32 cellular contexts compared by ENCODE assay signal in the genomic region with DNA sequence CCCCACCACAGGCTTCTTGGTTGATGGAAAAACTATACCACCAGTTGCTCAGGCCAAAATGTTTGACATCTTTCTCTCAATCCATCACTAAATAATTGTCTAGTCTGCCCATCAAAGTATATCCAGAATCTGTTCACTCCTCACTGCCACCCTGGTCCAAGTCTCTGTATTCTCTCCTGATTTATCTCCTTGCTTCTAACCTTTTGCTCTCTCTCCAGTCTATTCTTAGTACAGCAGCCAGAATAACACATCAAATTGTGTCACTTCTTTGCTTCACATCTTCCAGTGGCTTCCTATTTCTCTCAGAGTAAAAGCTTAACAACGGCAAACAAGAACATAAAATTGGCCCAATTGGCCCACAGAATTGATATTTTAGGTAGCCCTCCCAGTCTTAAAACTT.
"Had no signal": no experiment of that assay in that cellular context is flagged by ENCODE, and none has a peak within 500 bp of the region (broad histone marks: within the 10 kb centered on the region; RNA-seq: fewer than 3 reads in every experiment).

No MANE protein-coding gene starts in this region.

- H3K9me3 ChIP-seq: adrenal gland, body of pancreas, breast epithelium had no signal

- H3K36me3 ChIP-seq: adrenal gland, brain microvascular endothelial cell, breast epithelium had no signal

- ATAC-seq: activated CD8-positive, alpha-beta T cell treated with anti-CD3 and anti-CD28 coated beads for 36 hours; activated naive CD4-positive, alpha-beta T cell treated with anti-CD3 and anti-CD28 coated beads, Interleukin-2, amount 50 U/mL, for 72 hours; activated T-cell treated with anti-CD3 and anti-CD28 coated beads, Interleukin-2, amount 50 U/mL, for 4 hours; activated T-cell treated with anti-CD3 and anti-CD28 coated beads, Interleukin-2, amount 50 U/mL, for 72 hours; activated T-helper 17 cell treated with anti-CD3 and anti-CD28 coated beads, Interleukin-2, amount 50 U/mL, for 72 hours; body of pancreas had no signal

- H3K27me3 ChIP-seq: adrenal gland, body of pancreas, brain microvascular endothelial cell, breast epithelium had no signal

- H3K27ac ChIP-seq: adrenal gland, body of pancreas, brain microvascular endothelial cell, breast epithelium, VCaP had no signal

- H3K4me3 ChIP-seq: adrenal gland, body of pancreas, breast epithelium had no signal

- DNase-seq: activated B cell treated with CpG ODN at 0.5 μM for 24 hours; activated CD4-positive, alpha-beta memory T cell treated with anti-CD3 and anti-CD28 coated beads for 36 hours; activated CD4-positive, alpha-beta T cell treated with anti-CD3 and anti-CD28 coated beads for 4 hours; activated CD4-positive, alpha-beta T cell treated with anti-CD3 and anti-CD28 coated beads, Interleukin-2, amount 10 ng/mL, durations not matched to agents 24 days and 14 days; activated CD4-positive, alpha-beta T cell treated with anti-CD3 and anti-CD28 coated beads, Interleukin-2, amount 50 U/mL, for 1 hour; activated CD4-positive, alpha-beta T cell treated with anti-CD3 and anti-CD28 coated beads, Interleukin-2, amount 50 U/mL, for 4 hours; activated CD4-positive, CD25-positive, alpha-beta regulatory T cell treated with anti-CD3 and anti-CD28 coated beads, Interleukin-2, amount 50 U/mL, for 72 hours; activated CD8-positive, alpha-beta memory T cell treated with anti-CD3 and anti-CD28 coated beads, Interleukin-2, amount 50 U/mL, for 4 hours; activated CD8-positive, alpha-beta T cell treated with anti-CD3 and anti-CD28 coated beads for 36 hours; activated effector memory CD4-positive, alpha-beta T cell treated with anti-CD3 and anti-CD28 coated beads, Interleukin-2, amount 50 U/mL, for 16 hours; activated gamma-delta T cell treated with Interleukin-2 at 50 U/mL for 16 hours; activated naive CD4-positive, alpha-beta T cell; activated naive CD4-positive, alpha-beta T cell treated with anti-CD3 and anti-CD28 coated beads for 36 hours; activated naive CD4-positive, alpha-beta T cell treated with anti-CD3 and anti-CD28 coated beads, Interleukin-2, amount 50 U/mL, for 16 hours; activated naive CD8-positive, alpha-beta T cell treated with anti-CD3 and anti-CD28 coated beads for 36 hours; activated T-cell treated with anti-CD3 and anti-CD28 coated beads for 4 hours; activated T-cell treated with anti-CD3 and anti-CD28 coated beads, Interleukin-2, amount 50 U/mL, for 1 hour; activated T-cell treated with anti-CD3 and anti-CD28 coated beads, Interleukin-2, amount 50 U/mL, for 4 hours; activated T-cell treated with anti-CD3 and anti-CD28 coated beads, Interleukin-2, amount 50 U/mL, for 72 hours; adrenal gland; amniotic stem cell; aorta; body of pancreas; brain microvascular endothelial cell; cerebellar nuclear complex; T-helper 1 cell; T-helper 2 cell; T-helper 9 cell had no signal

- H3K4me1 ChIP-seq: adrenal gland, breast epithelium had no signal
